Comparison of ENCODE assay signal across 11 cellular contexts in the genomic region with DNA sequence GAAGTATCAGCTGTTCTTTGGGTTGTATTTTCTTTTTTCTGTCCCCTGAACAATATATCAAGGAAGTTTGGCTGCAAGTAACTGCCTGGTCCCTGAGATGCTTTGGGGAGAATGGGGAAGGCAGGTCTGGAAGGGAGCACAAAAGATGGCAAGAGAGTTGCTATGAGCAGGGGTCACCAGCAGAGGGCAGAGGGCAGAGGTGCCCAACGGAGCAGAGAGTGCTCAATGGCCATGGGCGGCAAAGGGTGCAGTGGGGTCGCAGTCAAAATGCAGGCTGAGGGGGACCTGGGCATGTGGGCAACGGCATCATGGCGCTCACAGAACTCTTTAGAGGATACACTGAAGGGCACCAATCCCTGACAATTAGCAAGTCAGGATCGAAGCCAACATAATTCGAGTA.
DNase-seq lines count a peak whose midpoint lies in the region; ATAC-seq, FAIRE-seq and TF ChIP-seq lines count a peak whose summit lies in the region.
"Had no signal": no experiment of that assay in that cellular context is flagged by ENCODE, and none has a peak within 500 bp of the region (broad histone marks: within the 10 kb centered on the region; RNA-seq: fewer than 3 reads in every experiment).

No MANE protein-coding gene starts in this region.

- H3K9me3 ChIP-seq in A549 (no peaks in the 10 kb centered on the region), Panc1 (ENCODE audit: control insufficient read depth, insufficient read depth, low read depth, low read length) (no peaks in the 10 kb centered on the region)

- peak in 1 of 2 experiments; percentile 21 for DNase-seq in A549 (ENCODE audit: low read depth in 1 of 2, low spot score in 1 of 2)
- DNase-seq in GM12864 (ENCODE audit: low read depth) = no peak
- no peak for DNase-seq in Panc1 (ENCODE audit: low read depth, low spot score)
- DNase-seq in fibroblast of mammary gland (ENCODE audit: low read depth) = no peak
- DNase-seq in NCI-H1694 (lab: John Stamatoyannopoulos, UW) = no peak
- DNase-seq in activated CD8-positive, alpha-beta memory T cell treated with anti-CD3 and anti-CD28 coated beads for 24 hours = no peak
- DNase-seq in T-helper 9 cell = no peak
- DNase-seq: dorsolateral prefrontal cortex; midbrain; NK-92 treated with Interleukin-12 subunit alpha and Interleukin-12 subunit beta, amount 100 ng/mL, for 24 hours had no signal

- ATAC-seq in A549 = peak in 1 of 2 experiments; percentile 65; a peak in 3 of 6 replicates
- no peak for ATAC-seq in Panc1
- ATAC-seq in GM18909 (IDR thresholded peaks at IDR 0.05; ENCODE audit: poor library complexity, unreplicated experiment) = no peak

- POLR2A ChIA-PET in A549 (lab: Yijun Ruan, JAX) = no interaction called here
- POLR2A ChIA-PET in Panc1 (lab: Charles Lee) = no interaction called here

- BruUV-seq in Panc1 (replicated peaks; lab: Mats Ljungman, UMichigan) = no TSS peak

- no peak for FAIRE-seq in A549 (lab: Jason Lieb, UNC)

- no peak overlapping the region for H3K4me2 ChIP-seq in A549

- no peak for TF ChIP-seq EP300 in A549 (IDR thresholded peaks at IDR 0.05)

- WGBS in A549 (ENCODE audit: missing lambda C conversion rate) = 82% methylated on average over 7 of the region's 7 CpGs

- intact Hi-C loops in Panc1 (cut with micrococcal nuclease; ENCODE audit: unreplicated experiment) = no loop called here

- H3K4me1 ChIP-seq in A549 = peaks cover 13% of the 10 kb centered on the region; the same call in 1 of the 3 replicates
- H3K4me1 ChIP-seq in Panc1 (ENCODE audit: control insufficient read depth, insufficient read depth, low read length) = no peaks in the 10 kb centered on the region

- CTCF ChIA-PET in A549 (lab: Yijun Ruan, JAX) = interaction anchor here (0.7 to 1.9 kb wide), 7 partner anchors 9 to 271 kb away, joined by 3 to 7 read pairs (median 3); no protein-coding TSS in a partner anchor
- CTCF ChIA-PET in Panc1 (lab: Charles Lee) = no interaction called here

- no peak overlapping the region for H3K4me3 ChIP-seq in A549
- no peak overlapping the region for H3K4me3 ChIP-seq in GM12864 (ENCODE audit: low read depth, low read length)
- no peak overlapping the region for H3K4me3 ChIP-seq in Panc1 (ENCODE audit: low read depth in 2 of 2, low read length in 2 of 2)
- H3K4me3 ChIP-seq in fibroblast of mammary gland (ENCODE audit: control insufficient read depth, low read depth, low read length) = no peak overlapping the region
- H3K4me3 ChIP-seq: dorsolateral prefrontal cortex had no signal

- H3K27me3 ChIP-seq in Panc1 (ENCODE audit: control insufficient read depth, insufficient read depth, low read length) = no peaks in the 10 kb centered on the region

- TF ChIP-seq RAD21 in A549 (conservative IDR thresholded peaks at IDR 0.05 in 1 of 2, IDR thresholded peaks at IDR 0.05 in 1 of 2) = no peak

- in situ Hi-C loops in Panc1 (cut with HindIII; ENCODE audit: low pct_unique_long_range_greater_than_20kb, low sequenced_read_pairs) = no loop called here

- TF ChIP-seq POLR2A in A549 (IDR thresholded peaks at IDR 0.05; ENCODE audit: low read length) = no peak

- peak; percentile 14; the same call in 1 of the 3 replicates for TF ChIP-seq CTCF in A549 (IDR thresholded peaks at IDR 0.05)
- TF ChIP-seq CTCF in GM12864 (IDR thresholded peaks at IDR 0.05; ENCODE audit: low read depth, low read length, missing control alignments) = peak; percentile 84
- TF ChIP-seq CTCF in Panc1 (IDR thresholded peaks at IDR 0.05) = 0 out of 2 replicates have a peak, but pooled peaks have one; percentile 29
- TF ChIP-seq CTCF in fibroblast of mammary gland (conservative IDR thresholded peaks at IDR 0.05; ENCODE audit: control insufficient read depth, insufficient read depth, low read depth, low read length) = peak; percentile 48

- H3K27ac ChIP-seq in A549 (peak overlapping the region in 1 of 2 experiments; percentile 70; a peak in 2 of 6 replicates), Panc1 (ENCODE audit: low read length) (no peak overlapping the region)

- H3K36me3 ChIP-seq in Panc1 (ENCODE audit: control insufficient read depth, insufficient read depth, low read length) = no peaks in the 10 kb centered on the region

TF ChIP-seq in A549, 52 proteins besides CTCF, POLR2A, EP300 and RAD21:
- no peak for TF ChIP-seq MAZ (IDR thresholded peaks at IDR 0.05; ENCODE audit: borderline replicate concordance, low read depth, low read length)
- TF ChIP-seq NR3C1 (IDR thresholded peaks at IDR 0.05) = no peak
- TF ChIP-seq ZFP36 (IDR thresholded peaks at IDR 0.05; ENCODE audit: borderline replicate concordance, partially characterized antibody) = no peak
- no peak for TF ChIP-seq ZNF302 (CRISPR knock-in tag; IDR thresholded peaks at IDR 0.05)
- TF ChIP-seq HDAC2 (IDR thresholded peaks at IDR 0.05) = no peak
- TF ChIP-seq MYC (IDR thresholded peaks at IDR 0.05; ENCODE audit: borderline replicate concordance, low read length) = no peak

Comparison
In these comparisons a context has a peak if more than half of its experiments do, and no peak if none do; other contexts are left out.
1. CTCF ChIP-seq: peak in every context shown above with its lines; median percentile 84 in GM12864; 48 in fibroblast of mammary gland; 29 in Panc1; 14 in A549.